In genomic region chr16:3282747-3283524, GRCh38 we compare ENCODE assay signal across 8 cellular contexts. TPM values are rescaled to one million over a fixed set of nuclear protein-coding genes. Genes with fewer than 3 reads are reported as not detected.
A peak's percentile ranks its signal among the peaks of the same experiment; 100 is the strongest.
DNase-seq lines count a peak whose midpoint lies in the region; FAIRE-seq and TF ChIP-seq lines count a peak whose summit lies in the region.

TSS of gene ZNF263 (plus strand) at chr16:3283491. CDS start at chr16:3283819, 328 bp downstream.

- H2BK15ac ChIP-seq in neuronal stem cell (ENCODE audit: low read length), result no peak within 1 kb of the TSS

- no peak within 1 kb of the TSS for H4K91ac ChIP-seq in neuronal stem cell (ENCODE audit: low read depth, low read length, poor library complexity)

- H3K23ac ChIP-seq in neuronal stem cell (ENCODE audit: low read depth, low read length, poor library complexity), result peak within 1 kb of the TSS; percentile 82

- peak within 1 kb of the TSS; percentile 100 for H3K4me2 ChIP-seq in neuronal stem cell (ENCODE audit: insufficient read depth, low read length, poor library complexity, severe bottlenecking)

- WGBS in neuronal stem cell (ENCODE audit: extremely low coverage in 2 of 2, insufficient read length in 2 of 2, insufficient replicate concordance in 1 of 2), 2 donors, result no CpG with 5 or more reads among the region's 70 CpGs

- peaks cover 16% of the 10 kb centered on the region for H3K79me1 ChIP-seq in neuronal stem cell (ENCODE audit: low read depth, low read length)

- H3K9ac ChIP-seq in neuronal stem cell (ENCODE audit: low read depth, low read length, poor library complexity), result peak within 1 kb of the TSS; percentile 83

- peaks cover 10 to 17% of the 10 kb centered on the region in 2 donors for H3K9me3 ChIP-seq in neuronal stem cell (replicated peaks in 1 of 2; ENCODE audit: control insufficient read depth in 2 of 2, insufficient read depth in 1 of 2, low read depth in 1 of 2, low read length in 2 of 2)

- H2BK12ac ChIP-seq in neuronal stem cell (ENCODE audit: low read length), result no peak within 1 kb of the TSS

- peak within 1 kb of the TSS; percentile 96 for H2AK5ac ChIP-seq in neuronal stem cell (ENCODE audit: low read depth, low read length)

- TF ChIP-seq CTCF in subcutaneous adipose tissue (IDR thresholded peaks at IDR 0.05; ENCODE audit: low read depth), result no peak

- peak within 1 kb of the TSS; percentile 42 for H3K4ac ChIP-seq in neuronal stem cell (ENCODE audit: low read length)

- H2AFZ ChIP-seq in neuronal stem cell (ENCODE audit: low read length), result peak within 1 kb of the TSS; percentile 90

- FAIRE-seq in frontal cortex (lab: Jason Lieb, UNC), result no peak

- in situ Hi-C loops in SK-MEL-5 (cut with HindIII; ENCODE audit: low pct_unique_long_range_greater_than_20kb, low sequenced_read_pairs), result no loop called here

- peaks cover 12 to 37% of the 10 kb centered on the region in 2 donors for H3K36me3 ChIP-seq in neuronal stem cell (replicated peaks in 1 of 2; ENCODE audit: control insufficient read depth in 2 of 2, insufficient read depth in 2 of 2, low read length in 2 of 2)

- peaks cover 8 to 12% of the 10 kb centered on the region in 2 donors for H3K4me1 ChIP-seq in neuronal stem cell (ENCODE audit: control insufficient read depth in 2 of 2, insufficient read depth in 1 of 2, low read depth in 1 of 2, low read length in 2 of 2)

- no peak within 1 kb of the TSS for H2BK120ac ChIP-seq in neuronal stem cell (ENCODE audit: low read depth, low read length)

- CTCF ChIA-PET in HEK293T (lab: Yijun Ruan, JAX), result interaction anchor here (0.5 to 1.0 kb wide), 4 partner anchors 15 to 1585 kb away, joined by 3 to 4 read pairs (median 3); no protein-coding TSS in a partner anchor

- H3K14ac ChIP-seq in neuronal stem cell (ENCODE audit: low read length), result no peak within 1 kb of the TSS

- H2BK5ac ChIP-seq in neuronal stem cell (ENCODE audit: low read length), result peak within 1 kb of the TSS; percentile 11

- H3K27me3 ChIP-seq in neuronal stem cell (ENCODE audit: control insufficient read depth in 3 of 3, insufficient read depth in 3 of 3, low read depth in 1 of 3, low read length in 3 of 3), result no peaks in the 10 kb centered on the region

- H3K4me3 ChIP-seq in neuronal stem cell (ENCODE audit: low read length in 2 of 2), result peak within 1 kb of the TSS; percentile 90 to 95

- peak within 1 kb of the TSS; percentile 91 for H3K18ac ChIP-seq in neuronal stem cell (ENCODE audit: low read length)

- peak within 1 kb of the TSS; percentile 98 for H3K27ac ChIP-seq in neuronal stem cell (replicated peaks; ENCODE audit: low read length)

- POLR2A ChIA-PET in HEK293T (lab: Yijun Ruan, JAX), result interaction anchor here (0.6 to 2.7 kb wide), 31 partner anchors 9 to 218 kb away, joined by 3 to 30 read pairs (median 4); partner anchors contain the start of genes CLUAP1, MEFV, NAA60 and OR1F1

- H4K8ac ChIP-seq in neuronal stem cell (ENCODE audit: low read depth, low read length), result no peak within 1 kb of the TSS

- DNase-seq in GDM1 (lab: John Stamatoyannopoulos, UW) (peak; percentile 96), HEK293T (ENCODE audit: extremely low spot score) (peak; percentile 92), MV-4-11 (lab: John Stamatoyannopoulos, UW) (peak; percentile 98), SK-MEL-5 (ENCODE audit: low read depth, low spot score) (peak; percentile 97), frontal cortex (ENCODE audit: low spot score in 2 of 2) (peak; percentile 98 to 99), neuronal stem cell (ENCODE audit: low spot score) (peak; percentile 91)
- peak; percentile 93 for DNase-seq in activated naive CD4-positive, alpha-beta T cell treated with Interleukin-2 at 50 U/mL for 16 hours

TF ChIP-seq in HEK293T, 16 proteins besides CTCF, POLR2A, EP300 and RAD21:
- peak; percentile 24 for TF ChIP-seq ELF4 (IDR thresholded peaks at IDR 0.05)
- TF ChIP-seq PKNOX1 (IDR thresholded peaks at IDR 0.05), result peak; percentile 79
- no peak for TF ChIP-seq SP1 (IDR thresholded peaks at IDR 0.05)
- no peak for TF ChIP-seq HDGF (IDR thresholded peaks at IDR 0.05; ENCODE audit: borderline replicate concordance)
- TF ChIP-seq L3MBTL2 (conservative IDR thresholded peaks at IDR 0.05), result peak; percentile 87

RNA-seq across cellular contexts. Expression of gene ZNF263, which starts in this region (rescaled TPM):
- total RNA-seq in SK-MEL-5 (2014; rRNA removed; shearing (Covaris generic)), result 42.9 and 48.0 TPM in 2 replicates
- polyA plus RNA-seq in SK-MEL-5 (2015; cell fraction: cytosol; rRNA removed), result 32.5 and 41.7 TPM in 2 replicates
- 63.1 and 85.9 TPM in 2 replicates for polyA plus RNA-seq in SK-MEL-5 (2015; cell fraction: nucleus; rRNA removed)
- total RNA-seq in frontal cortex, result 45.7 TPM
- polyA plus RNA-seq in neuronal stem cell (2013, experiment 1 of 2), result 20.8 TPM
- polyA plus RNA-seq in neuronal stem cell (2013, experiment 2 of 2), result 19.7 TPM
- total RNA-seq in subcutaneous adipose tissue, result 10 to 100 TPM; 16.8 to 39.2 (median 28.7) TPM

Comparison
In these comparisons a context has a peak if more than half of its experiments do, and no peak if none do; other contexts are left out.
1. Peak in every context shown above with its lines: DNase-seq, H3K4me3 ChIP-seq and H3K27ac ChIP-seq.